Comparison of ENCODE assay signal across 8 cellular contexts in the genomic region with DNA sequence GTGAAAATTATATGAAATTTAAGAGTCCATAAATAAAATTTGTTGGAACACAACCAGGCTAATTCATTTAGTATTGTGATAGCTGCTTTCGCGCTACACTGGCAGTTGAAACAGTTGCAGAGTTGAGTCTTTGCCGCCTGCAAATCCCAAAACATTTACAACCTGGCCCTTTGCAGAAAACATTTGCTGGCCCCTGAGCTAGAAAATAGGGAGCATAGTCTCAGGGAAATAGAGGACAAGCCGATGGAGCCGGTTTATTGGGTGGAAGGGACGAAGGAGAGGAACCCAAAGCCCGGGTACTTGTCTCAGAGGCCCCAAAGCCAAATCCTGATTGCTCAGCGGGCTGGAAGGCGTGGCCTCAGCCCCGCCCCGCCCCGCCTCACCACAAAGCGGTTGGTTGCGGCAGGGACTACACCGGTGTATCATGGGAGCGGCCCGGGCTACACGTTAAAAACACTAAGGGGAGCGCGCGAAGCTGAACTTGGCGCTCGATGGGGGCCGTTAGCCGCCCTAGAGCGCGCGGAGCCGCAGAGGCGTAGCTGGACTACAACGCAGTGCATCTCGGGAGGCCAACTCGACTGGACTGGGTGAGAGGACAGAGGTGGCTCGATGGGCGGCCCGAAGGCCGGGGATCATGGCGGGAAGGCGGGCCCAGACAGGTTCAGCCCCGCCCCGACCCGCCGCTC. TPM values are rescaled to one million over a fixed set of nuclear protein-coding genes. Genes with fewer than 3 reads are reported as not detected.
A peak's percentile ranks its signal among the peaks of the same experiment; 100 is the strongest.
DNase-seq lines count a peak whose midpoint lies in the region; ATAC-seq and TF ChIP-seq lines count a peak whose summit lies in the region.

No MANE protein-coding gene starts in this region.

- H3K27ac Mint-ChIP-seq in T-cell, result peak overlapping the region; percentile 92 to 96
- peak overlapping the region; percentile 96 for H3K27ac Mint-ChIP-seq in progenitor cell of endocrine pancreas

- peaks cover 8% of the 10 kb centered on the region for H3K36me3 Mint-ChIP-seq in T-cell
- peaks cover 12% of the 10 kb centered on the region for H3K36me3 Mint-ChIP-seq in progenitor cell of endocrine pancreas (ENCODE audit: insufficient read depth)

- H3K4me1 Mint-ChIP-seq in T-cell (peaks cover 11 to 20% (median 15%) of the 10 kb centered on the region in 3 donors), progenitor cell of endocrine pancreas (ENCODE audit: low read depth) (peaks cover 1% of the 10 kb centered on the region)

- H3K4me3 Mint-ChIP-seq in T-cell (peak overlapping the region; percentile 88 to 92 (median 91)), progenitor cell of endocrine pancreas (ENCODE audit: low read depth) (peak overlapping the region; percentile 87)

- ATAC-seq in HG02870 (IDR thresholded peaks at IDR 0.05; ENCODE audit: unreplicated experiment) (peak; percentile 86), T-cell (replicated peaks in 1 of 4) (peak; percentile 90 to 92 (median 91)), left ventricle myocardium superior (peak; percentile 96)

- POLR2A ChIA-PET in T-cell (lab: Charles Lee), result no interaction called here

- TF ChIP-seq CTCF in GM13977 (IDR thresholded peaks at IDR 0.05; ENCODE audit: extremely low read depth, insufficient read depth, missing control alignments), result no peak
- no peak for TF ChIP-seq CTCF in progenitor cell of endocrine pancreas (IDR thresholded peaks at IDR 0.05; ENCODE audit: unreplicated experiment)

- in situ Hi-C loops in GM13977 (cut with MboI; ENCODE audit: low pct_unique_long_range_greater_than_20kb, low sequenced_read_pairs, unreplicated experiment), result no loop called here

- CTCF ChIA-PET in T-cell (lab: Charles Lee), result no interaction called here

- H3K9me3 Mint-ChIP-seq in T-cell (no peaks in the 10 kb centered on the region), progenitor cell of endocrine pancreas (ENCODE audit: low read depth) (no peaks in the 10 kb centered on the region)

- DNase-seq in GM13977 (ENCODE audit: low spot score), result peak; percentile 97
- peak; percentile 98 for DNase-seq in NCI-H146 (lab: John Stamatoyannopoulos, UW)
- peak; percentile 59 to 87 (median 79) for DNase-seq in T-cell
- DNase-seq in amniotic stem cell (lab: John Stamatoyannopoulos, UW), result peak; percentile 84
- peak; percentile 93 for DNase-seq in left ventricle myocardium superior
- peak; percentile 77 for DNase-seq in progenitor cell of endocrine pancreas (ENCODE audit: low spot score, unreplicated experiment)
- peak; percentile 89 for DNase-seq in ureter (ENCODE audit: low spot score)

- H3K27me3 Mint-ChIP-seq in T-cell (no peaks in the 10 kb centered on the region), progenitor cell of endocrine pancreas (no peaks in the 10 kb centered on the region)

- intact Hi-C loops in left ventricle myocardium superior (cut with micrococcal nuclease), result no loop called here

RNA-seq across cellular contexts. Expression of gene SAC3D1, which starts 0.3 kb away (rescaled TPM):
- total RNA-seq in T-cell (10 to 100 TPM in 3 of 5 donors, 1 to 10 TPM in 2; 3.1 to 16.9 (median 14.5) TPM), left ventricle myocardium superior (7.5 TPM), progenitor cell of endocrine pancreas (18.5 and 19.3 TPM in 2 replicates), ureter (4.5 TPM)

RNA-seq across cellular contexts. Expression of gene SNX15, which starts 13.4 kb away (rescaled TPM):
- total RNA-seq in T-cell (10 to 100 TPM; 19.6 to 28.6 (median 25.4) TPM), left ventricle myocardium superior (19.3 TPM), progenitor cell of endocrine pancreas (33.0 and 34.5 TPM in 2 replicates), ureter (17.6 TPM)

RNA-seq across cellular contexts. Expression of gene NAALADL1, which starts 17.7 kb away (rescaled TPM):
- total RNA-seq in T-cell, result 10 to 100 TPM; 10.2 to 30.1 (median 26.1) TPM
- total RNA-seq in left ventricle myocardium superior, result 5.3 TPM
- 4.3 and 4.4 TPM in 2 replicates for total RNA-seq in progenitor cell of endocrine pancreas
- total RNA-seq in ureter, result 10.3 TPM

RNA-seq across cellular contexts. Expression of gene ARL2, which starts 26.7 kb away (rescaled TPM):
- 10 to 100 TPM; 19.7 to 44.3 (median 39.5) TPM for total RNA-seq in T-cell
- 115 TPM for total RNA-seq in left ventricle myocardium superior
- 95.2 and 96.7 TPM in 2 replicates for total RNA-seq in progenitor cell of endocrine pancreas
- total RNA-seq in ureter, result 78.1 TPM

RNA-seq across cellular contexts. Expression of gene CDCA5, which starts 43.2 kb away (rescaled TPM):
- total RNA-seq in T-cell (1 to 10 TPM; 1.2 to 4.2 (median 1.7) TPM), left ventricle myocardium superior (1.3 TPM), progenitor cell of endocrine pancreas (25.1 and 25.9 TPM in 2 replicates), ureter (1.9 TPM)

Comparison
In these comparisons a context has a peak if more than half of its experiments do, and no peak if none do; other contexts are left out.
1. Peak in every context shown above with its lines: DNase-seq and ATAC-seq.